In the genomic region with DNA sequence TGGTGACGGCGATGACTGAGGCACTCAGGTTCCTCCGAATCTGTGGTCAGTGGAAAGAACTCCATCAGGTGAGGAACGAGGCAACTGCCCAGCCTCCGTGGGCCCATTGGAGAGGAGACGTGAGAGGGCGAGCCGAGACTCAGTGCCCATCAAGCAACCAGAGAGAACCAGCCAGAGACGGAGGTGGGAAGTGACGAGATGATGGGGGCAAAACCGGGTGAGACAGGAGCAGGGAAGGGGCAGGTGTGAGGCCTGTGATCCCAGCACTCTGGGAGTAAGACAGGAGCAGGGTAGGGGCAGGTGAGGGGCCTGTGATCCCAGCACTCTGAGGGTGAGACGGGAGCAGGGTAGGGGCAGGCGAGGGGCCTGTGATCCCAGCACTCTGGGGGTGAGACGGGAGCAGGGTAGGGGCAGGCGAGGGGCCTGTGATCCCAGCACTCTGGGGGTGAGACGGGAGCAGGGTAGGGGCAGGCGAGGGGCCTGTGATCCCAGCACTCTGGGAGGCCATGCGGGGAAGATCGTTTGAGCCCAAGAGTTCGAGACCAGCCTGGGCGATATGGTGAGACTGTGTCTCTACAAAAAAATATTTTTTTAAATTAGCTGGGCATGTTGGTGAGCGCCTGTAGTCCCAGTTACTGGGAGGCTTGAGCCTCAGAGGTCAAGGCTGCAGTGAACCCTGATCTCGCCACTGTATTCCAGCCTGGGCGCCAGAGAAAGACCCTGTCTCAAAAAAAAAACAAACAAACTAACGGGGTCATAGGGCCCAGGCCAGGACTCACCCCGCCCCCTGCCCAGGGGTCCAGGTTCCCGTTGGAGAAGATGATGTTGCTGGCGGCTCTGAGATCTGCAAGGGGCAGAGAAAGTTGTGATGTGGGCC, we compare ENCODE assay signal across 20 cellular contexts. TPM values are rescaled to one million over a fixed set of nuclear protein-coding genes. Genes with fewer than 3 reads are reported as not detected.
"Had no signal": no experiment of that assay in that cellular context is flagged by ENCODE, and none has a peak within 500 bp of the region (broad histone marks: within the 10 kb centered on the region; RNA-seq: fewer than 3 reads in every experiment).

No MANE protein-coding gene starts in this region.

- H3K9me3 Mint-ChIP-seq: activated CD4-positive, alpha-beta memory T cell treated with anti-CD3 and anti-CD28 coated beads for 36 hours; activated T-cell treated with anti-CD3 and anti-CD28 coated beads, Interleukin-2, amount 50 U/mL, for 4 hours; immature natural killer cell; naive B cell; WTC11 had no signal

- H3K4me3 Mint-ChIP-seq: activated CD4-positive, alpha-beta memory T cell treated with anti-CD3 and anti-CD28 coated beads for 36 hours; activated CD4-positive, alpha-beta T cell treated with anti-CD3 and anti-CD28 coated beads for 36 hours; activated naive CD8-positive, alpha-beta T cell; activated T-cell treated with anti-CD3 and anti-CD28 coated beads, Interleukin-2, amount 50 U/mL, for 4 hours; brain; WTC11 had no signal

- DNase-seq: activated CD4-positive, alpha-beta memory T cell treated with anti-CD3 and anti-CD28 coated beads for 36 hours; activated CD4-positive, alpha-beta T cell treated with anti-CD3 and anti-CD28 coated beads for 36 hours; activated effector memory CD4-positive, alpha-beta T cell treated with anti-CD3 and anti-CD28 coated beads, Interleukin-2, amount 50 U/mL, for 16 hours; activated T-cell treated with anti-CD3 and anti-CD28 coated beads, Interleukin-2, amount 50 U/mL, for 4 hours; anterior cingulate cortex; caudate nucleus; dorsolateral prefrontal cortex; immature natural killer cell; kidney glomerular epithelial cell; left ventricle myocardium inferior; naive B cell; nucleus accumbens; stimulated activated naive CD4-positive, alpha-beta T cell; SW 1271; upper lobe of right lung had no signal

- ATAC-seq: activated CD4-positive, alpha-beta T cell treated with anti-CD3 and anti-CD28 coated beads for 36 hours; activated T-cell treated with anti-CD3 and anti-CD28 coated beads, Interleukin-2, amount 50 U/mL, for 4 hours; upper lobe of right lung; WTC11 had no signal

- H3K27ac Mint-ChIP-seq: activated CD4-positive, alpha-beta memory T cell treated with anti-CD3 and anti-CD28 coated beads for 36 hours; activated CD4-positive, alpha-beta T cell treated with anti-CD3 and anti-CD28 coated beads for 36 hours; activated naive CD8-positive, alpha-beta T cell; immature natural killer cell; naive B cell; WTC11 had no signal

- H3K4me1 Mint-ChIP-seq: brain, WTC11 had no signal

- H3K36me3 Mint-ChIP-seq: activated naive CD8-positive, alpha-beta T cell; brain; immature natural killer cell; WTC11 had no signal

- H3K27me3 Mint-ChIP-seq: activated CD4-positive, alpha-beta memory T cell treated with anti-CD3 and anti-CD28 coated beads for 36 hours; activated CD4-positive, alpha-beta T cell treated with anti-CD3 and anti-CD28 coated beads for 36 hours; activated naive CD8-positive, alpha-beta T cell; naive B cell had no signal

RNA-seq across cellular contexts. Expression of a gene that starts 27.8 kb away (rescaled TPM):
- total RNA-seq: activated CD4-positive, alpha-beta memory T cell treated with anti-CD3 and anti-CD28 coated beads for 36 hours; fibroblast of villous mesenchyme; left ventricle myocardium inferior; mononuclear cell had no signal
